Comparison of ENCODE assay signal across 8 cellular contexts in genomic region chr7:108109216-108109908, GRCh38. TPM values are rescaled to one million over a fixed set of nuclear protein-coding genes. Genes with fewer than 3 reads are reported as not detected.
DNase-seq lines count a peak whose midpoint lies in the region; ATAC-seq, FAIRE-seq and TF ChIP-seq lines count a peak whose summit lies in the region.
"Had no signal": no experiment of that assay in that cellular context is flagged by ENCODE, and none has a peak within 500 bp of the region (broad histone marks: within the 10 kb centered on the region; RNA-seq: fewer than 3 reads in every experiment).

No MANE protein-coding gene starts in this region.

- H2BK120ac ChIP-seq in neuronal stem cell (ENCODE audit: low read depth, low read length) = no peak overlapping the region

- no CpG with 5 or more reads among the region's 2 CpGs for WGBS in neuronal stem cell (ENCODE audit: extremely low coverage in 2 of 2, insufficient read length in 2 of 2, insufficient replicate concordance in 1 of 2), 2 donors

- H3K27me3 ChIP-seq in colonic mucosa (no peaks in the 10 kb centered on the region), neuronal stem cell (ENCODE audit: control insufficient read depth in 3 of 3, insufficient read depth in 3 of 3, low read depth in 1 of 3, low read length in 3 of 3) (no peaks in the 10 kb centered on the region)
- H3K27me3 ChIP-seq: SJSA1 had no signal

- H3K4me3 ChIP-seq in colonic mucosa (no peak overlapping the region), retinal pigment epithelial cell (ENCODE audit: low read length) (no peak overlapping the region), neuronal stem cell (ENCODE audit: low read length in 2 of 2) (no peak overlapping the region)
- H3K4me3 ChIP-seq: SJSA1 had no signal

- DNase-seq in GF-D8 (lab: John Stamatoyannopoulos, UW) (peak; percentile 0), NCI-H2196 treated with DMSO at 0.1 percent for 48 hours (lab: John Stamatoyannopoulos, UW; ENCODE audit: unreplicated experiment) (peak; percentile 16), colonic mucosa (no peak), retinal pigment epithelial cell (ENCODE audit: low read depth) (no peak), GM12892 (ENCODE audit: insufficient read length) (no peak), neuronal stem cell (ENCODE audit: low spot score) (no peak)

- no peak overlapping the region for H3K9ac ChIP-seq in colonic mucosa (ENCODE audit: low read depth in 2 of 2, low read length in 2 of 2)
- H3K9ac ChIP-seq in neuronal stem cell (ENCODE audit: low read depth, low read length, poor library complexity) = no peak overlapping the region

- H3K14ac ChIP-seq in neuronal stem cell (ENCODE audit: low read length) = no peak overlapping the region

- no peak overlapping the region for H3K23ac ChIP-seq in neuronal stem cell (ENCODE audit: low read depth, low read length, poor library complexity)

- H3K9me3 ChIP-seq in colonic mucosa (no peaks in the 10 kb centered on the region), neuronal stem cell (replicated peaks in 1 of 2; ENCODE audit: control insufficient read depth in 2 of 2, insufficient read depth in 1 of 2, low read depth in 1 of 2, low read length in 2 of 2) (no peaks in the 10 kb centered on the region)
- H3K9me3 ChIP-seq: SJSA1 had no signal

- no peak overlapping the region for H3K27ac ChIP-seq in colonic mucosa
- no peak overlapping the region for H3K27ac ChIP-seq in neuronal stem cell (replicated peaks; ENCODE audit: low read length)
- H3K27ac ChIP-seq: SJSA1 had no signal

- H3K4me1 ChIP-seq in colonic mucosa (no peaks in the 10 kb centered on the region), neuronal stem cell (ENCODE audit: control insufficient read depth in 2 of 2, insufficient read depth in 1 of 2, low read depth in 1 of 2, low read length in 2 of 2) (no peaks in the 10 kb centered on the region)

- no peak for FAIRE-seq in GM12892 (lab: Jason Lieb, UNC)

- no peak overlapping the region for H3K4me2 ChIP-seq in neuronal stem cell (ENCODE audit: insufficient read depth, low read length, poor library complexity, severe bottlenecking)

- TF ChIP-seq CTCF in colonic mucosa (IDR thresholded peaks at IDR 0.05) (peak; percentile 14), retinal pigment epithelial cell (conservative IDR thresholded peaks at IDR 0.05; ENCODE audit: low read depth, low read length) (peak; percentile 60)

- peak; percentile 69 for ATAC-seq in GM21529 (IDR thresholded peaks at IDR 0.05; ENCODE audit: unreplicated experiment)

- H2BK5ac ChIP-seq in neuronal stem cell (ENCODE audit: low read length) = no peak overlapping the region

- no peak overlapping the region for H2BK12ac ChIP-seq in neuronal stem cell (ENCODE audit: low read length)

- TF ChIP-seq POLR2A in GM12892 (IDR thresholded peaks at IDR 0.05; ENCODE audit: low read depth, low read length) = no peak

- H2BK15ac ChIP-seq in neuronal stem cell (ENCODE audit: low read length) = no peak overlapping the region

- no peaks in the 10 kb centered on the region for H3K36me3 ChIP-seq in colonic mucosa
- H3K36me3 ChIP-seq in neuronal stem cell (replicated peaks in 1 of 2; ENCODE audit: control insufficient read depth in 2 of 2, insufficient read depth in 2 of 2, low read length in 2 of 2) = no peaks in the 10 kb centered on the region
- H3K36me3 ChIP-seq: SJSA1 had no signal

- intact Hi-C loops in colonic mucosa (cut with DNase I) = no loop called here

- no peak overlapping the region for H3K18ac ChIP-seq in neuronal stem cell (ENCODE audit: low read length)

- no peak overlapping the region for H3K4ac ChIP-seq in neuronal stem cell (ENCODE audit: low read length)

- H4K91ac ChIP-seq in neuronal stem cell (ENCODE audit: low read depth, low read length, poor library complexity) = no peak overlapping the region

- no peaks in the 10 kb centered on the region for H3K79me1 ChIP-seq in neuronal stem cell (ENCODE audit: low read depth, low read length)

- no peak overlapping the region for H2AK5ac ChIP-seq in neuronal stem cell (ENCODE audit: low read depth, low read length)

- H4K8ac ChIP-seq in neuronal stem cell (ENCODE audit: low read depth, low read length) = no peak overlapping the region

- H2AFZ ChIP-seq in neuronal stem cell (ENCODE audit: low read length) = no peak overlapping the region

RNA-seq across cellular contexts. Expression of gene LAMB4, which starts 20.8 kb away (rescaled TPM):
- total RNA-seq in colonic mucosa = under 1 TPM in 1 of 2 donors, not detected in 1; 0.27 TPM
- not detected for polyA plus RNA-seq in GM12892 (2012; ENCODE audit: missing spikeins)
- polyA plus RNA-seq in neuronal stem cell (2013, experiment 1 of 2) = 0.01 TPM
- 0.01 TPM for polyA plus RNA-seq in neuronal stem cell (2013, experiment 2 of 2)

Comparison
In these comparisons a context has a peak if more than half of its experiments do, and no peak if none do; other contexts are left out.
1. DNase-seq: peak in GF-D8 (single experiment) and NCI-H2196 treated with DMSO at 0.1 percent for 48 hours (single experiment); none in colonic mucosa (single experiment), retinal pigment epithelial cell (single experiment), GM12892 (single experiment) and neuronal stem cell (single experiment).